8 cellular contexts compared by ENCODE assay signal in the genomic region with DNA sequence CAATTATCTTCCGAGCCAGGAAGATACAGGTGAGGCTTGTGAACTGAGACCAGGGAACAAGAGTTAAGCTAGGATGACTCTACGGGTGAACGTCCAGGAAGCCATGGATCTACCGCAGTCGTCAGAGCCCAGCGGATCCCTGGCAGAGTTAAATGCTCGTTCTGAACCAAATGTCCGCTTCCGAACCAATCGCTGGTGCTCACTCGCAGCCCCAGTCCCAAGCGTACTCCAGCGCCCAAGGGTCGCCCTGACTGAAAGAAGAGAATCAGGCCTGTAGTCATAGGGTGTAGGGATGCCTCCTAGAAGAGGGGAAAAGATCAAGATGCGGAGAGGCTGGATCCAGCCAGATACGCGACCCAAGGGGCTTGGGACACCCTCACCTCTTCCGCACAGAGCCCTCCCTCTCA. TPM values are rescaled to one million over a fixed set of nuclear protein-coding genes. Genes with fewer than 3 reads are reported as not detected.
A peak's percentile ranks its signal among the peaks of the same experiment; 100 is the strongest.
DNase-seq lines count a peak whose midpoint lies in the region; ATAC-seq and TF ChIP-seq lines count a peak whose summit lies in the region.

No MANE protein-coding gene starts in this region.

- H3K9me3 Mint-ChIP-seq in WTC11 = no peaks in the 10 kb centered on the region

- H3K36me3 Mint-ChIP-seq in WTC11 = peaks cover 27% of the 10 kb centered on the region

- H2AFZ ChIP-seq in smooth muscle cell (ENCODE audit: low read depth) = peak overlapping the region; percentile 83

- POLR2A ChIA-PET in WTC11 (lab: Charles Lee) = interaction anchor here (0.7 to 2.2 kb wide), 2 partner anchors 17 to 136 kb away, joined by 3 to 7 read pairs; a partner anchor contains a TSS

- intact Hi-C loops in right cardiac atrium (cut with DNase I) = loop anchor here in 2 of 4 donors (5.0 to 10.0 kb wide), 2 partner anchors 88 to 135 kb away; a partner anchor contains a TSS

- DNase-seq in GM12865 (ENCODE audit: low read depth) (no peak), WTC11 (ENCODE audit: low spot score) (no peak), right cardiac atrium (no peak), smooth muscle cell (lab: John Stamatoyannopoulos, UW; ENCODE audit: unreplicated experiment) (no peak), NCI-H774 (lab: John Stamatoyannopoulos, UW) (no peak), GM19240 (ENCODE audit: insufficient read length, low spot score) (no peak), medulla oblongata (ENCODE audit: extremely low spot score) (no peak)

- H3K27me3 Mint-ChIP-seq in WTC11 (ENCODE audit: low read depth) = no peaks in the 10 kb centered on the region

- H3K36me3 ChIP-seq in smooth muscle cell (ENCODE audit: low read depth) = no peaks in the 10 kb centered on the region

- no peaks in the 10 kb centered on the region for H3K4me1 ChIP-seq in right cardiac atrium (ENCODE audit: control insufficient read depth, insufficient read depth, low read length)
- H3K4me1 ChIP-seq in smooth muscle cell (ENCODE audit: low read depth) = peaks cover 9% of the 10 kb centered on the region

- peak overlapping the region; percentile 75 for H3K9ac ChIP-seq in smooth muscle cell (ENCODE audit: low read depth)

- H3K4me3 ChIP-seq in GM12865 (ENCODE audit: low read depth, low read length) (peak overlapping the region; percentile 77), right cardiac atrium (ENCODE audit: low read length) (peak overlapping the region; percentile 82), smooth muscle cell (peak overlapping the region; percentile 77)

- peak overlapping the region; percentile 100 for H3K4me3 Mint-ChIP-seq in WTC11

- no peaks in the 10 kb centered on the region for H3F3A ChIP-seq in smooth muscle cell (ENCODE audit: low read depth)

- under 1% methylated on average over 18 of the region's 18 CpGs for WGBS in right cardiac atrium
- 2% methylated on average over 18 of the region's 18 CpGs for whole genome bisulfite sequencing in smooth muscle cell (ENCODE audit: low lambda C conversion rate)

- peak; percentile 20 for ATAC-seq in HG02840 (IDR thresholded peaks at IDR 0.05; ENCODE audit: low FRiP score, unreplicated experiment)
- ATAC-seq in WTC11 = peak; percentile 7
- ATAC-seq in right cardiac atrium = no peak

- CTCF ChIA-PET in WTC11 (lab: Charles Lee) = interaction anchor here (0.5 to 1.8 kb wide), 6 partner anchors 11 to 141 kb away, joined by 3 to 6 read pairs (median 4); a partner anchor contains a TSS

- H3K79me2 ChIP-seq in smooth muscle cell (ENCODE audit: low read depth) = peaks cover 45% of the 10 kb centered on the region

- peak overlapping the region; percentile 97 for H3K27ac Mint-ChIP-seq in WTC11

- TF ChIP-seq CTCF in GM12865 (IDR thresholded peaks at IDR 0.05; ENCODE audit: insufficient read depth, low read depth, low read length, missing control alignments) = no peak
- TF ChIP-seq CTCF in WTC11 (IDR thresholded peaks at IDR 0.05) = no peak
- TF ChIP-seq CTCF in smooth muscle cell (IDR thresholded peaks at IDR 0.05; ENCODE audit: borderline replicate concordance, insufficient read depth, poor library complexity, severe bottlenecking) = no peak

- H3K27me3 ChIP-seq in right cardiac atrium (ENCODE audit: control insufficient read depth, insufficient read depth) (no peaks in the 10 kb centered on the region), smooth muscle cell (ENCODE audit: low read depth) (no peaks in the 10 kb centered on the region)

- peaks cover 24% of the 10 kb centered on the region for H3K4me1 Mint-ChIP-seq in WTC11

- H3K27ac ChIP-seq in right cardiac atrium (ENCODE audit: low read length) (peak overlapping the region; percentile 32), smooth muscle cell (ENCODE audit: low read depth) (peak overlapping the region; percentile 46)

- H3K9me3 ChIP-seq in right cardiac atrium (ENCODE audit: control insufficient read depth, low read length) (no peaks in the 10 kb centered on the region), smooth muscle cell (replicated peaks; ENCODE audit: low read depth) (no peaks in the 10 kb centered on the region)

- peak overlapping the region; percentile 83 for H3K4me2 ChIP-seq in smooth muscle cell

- H4K20me1 ChIP-seq in smooth muscle cell (ENCODE audit: low read depth) = peaks cover 17% of the 10 kb centered on the region

TF ChIP-seq in WTC11, 78 proteins besides CTCF, POLR2A, EP300 and RAD21:
- TF ChIP-seq SMAD3 (CRISPR knock-in tag; IDR thresholded peaks at IDR 0.05; ENCODE audit: borderline replicate concordance) (0 out of 2 replicates have a peak, but pooled peaks have one; percentile 46), ETV6 (CRISPR knock-in tag; IDR thresholded peaks at IDR 0.05) (no peak; the same call in 1 of the 2 replicates), TEAD1 (CRISPR knock-in tag; IDR thresholded peaks at IDR 0.05) (no peak), GTF2I (CRISPR knock-in tag; conservative IDR thresholded peaks at IDR 0.05) (0 out of 2 replicates have a peak, but pooled peaks have one; percentile 28), FOXP1 (CRISPR knock-in tag; IDR thresholded peaks at IDR 0.05; ENCODE audit: borderline replicate concordance) (0 out of 2 replicates have a peak, but pooled peaks have one; percentile 39)
- TF ChIP-seq, protein P1, sequence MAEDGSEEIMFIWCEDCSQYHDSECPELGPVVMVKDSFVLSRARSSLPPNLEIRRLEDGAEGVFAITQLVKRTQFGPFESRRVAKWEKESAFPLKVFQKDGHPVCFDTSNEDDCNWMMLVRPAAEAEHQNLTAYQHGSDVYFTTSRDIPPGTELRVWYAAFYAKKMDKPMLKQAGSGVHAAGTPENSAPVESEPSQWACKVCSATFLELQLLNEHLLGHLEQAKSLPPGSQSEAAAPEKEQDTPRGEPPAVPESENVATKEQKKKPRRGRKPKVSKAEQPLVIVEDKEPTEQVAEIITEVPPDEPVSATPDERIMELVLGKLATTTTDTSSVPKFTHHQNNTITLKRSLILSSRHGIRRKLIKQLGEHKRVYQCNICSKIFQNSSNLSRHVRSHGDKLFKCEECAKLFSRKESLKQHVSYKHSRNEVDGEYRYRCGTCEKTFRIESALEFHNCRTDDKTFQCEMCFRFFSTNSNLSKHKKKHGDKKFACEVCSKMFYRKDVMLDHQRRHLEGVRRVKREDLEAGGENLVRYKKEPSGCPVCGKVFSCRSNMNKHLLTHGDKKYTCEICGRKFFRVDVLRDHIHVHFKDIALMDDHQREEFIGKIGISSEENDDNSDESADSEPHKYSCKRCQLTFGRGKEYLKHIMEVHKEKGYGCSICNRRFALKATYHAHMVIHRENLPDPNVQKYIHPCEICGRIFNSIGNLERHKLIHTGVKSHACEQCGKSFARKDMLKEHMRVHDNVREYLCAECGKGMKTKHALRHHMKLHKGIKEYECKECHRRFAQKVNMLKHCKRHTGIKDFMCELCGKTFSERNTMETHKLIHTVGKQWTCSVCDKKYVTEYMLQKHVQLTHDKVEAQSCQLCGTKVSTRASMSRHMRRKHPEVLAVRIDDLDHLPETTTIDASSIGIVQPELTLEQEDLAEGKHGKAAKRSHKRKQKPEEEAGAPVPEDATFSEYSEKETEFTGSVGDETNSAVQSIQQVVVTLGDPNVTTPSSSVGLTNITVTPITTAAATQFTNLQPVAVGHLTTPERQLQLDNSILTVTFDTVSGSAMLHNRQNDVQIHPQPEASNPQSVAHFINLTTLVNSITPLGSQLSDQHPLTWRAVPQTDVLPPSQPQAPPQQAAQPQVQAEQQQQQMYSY (CRISPR knock-in tag; IDR thresholded peaks at IDR 0.05) = peak; percentile 33; the same call in 1 of the 2 replicates

RNA-seq across cellular contexts. Expression of a gene that starts 0.3 kb away (rescaled TPM):
- total RNA-seq in WTC11 (2021) (17.0 to 18.5 TPM (median 17.9 TPM) in 3 replicates), right cardiac atrium (10 to 100 TPM; 10.6 to 14.7 (median 11.9) TPM), smooth muscle cell (32.6 and 55.5 TPM in 2 replicates)
- polyA plus RNA-seq in right cardiac atrium (8.5 TPM), smooth muscle cell (12.3 and 19.7 TPM in 2 replicates)

RNA-seq across cellular contexts. Expression of a gene that starts 0.8 kb away (rescaled TPM):
- total RNA-seq in WTC11 (2021) (137 to 186 TPM (median 160 TPM) in 3 replicates), right cardiac atrium (100 to 1,000 TPM; 115 to 211 (median 175) TPM), smooth muscle cell (57.6 and 88.5 TPM in 2 replicates)
- polyA plus RNA-seq in right cardiac atrium (188 TPM), smooth muscle cell (92.8 and 94.6 TPM in 2 replicates)

RNA-seq across cellular contexts. Expression of a gene that starts 33.8 kb away (rescaled TPM):
- 0.11 to 0.44 TPM (median 0.20 TPM) in 3 replicates for total RNA-seq in WTC11 (2021)
- total RNA-seq in right cardiac atrium = under 1 TPM in 2 of 4 donors, not detected in 2; 0.24 to 0.31 TPM
- 0.09 TPM for polyA plus RNA-seq in right cardiac atrium
- total RNA-seq in smooth muscle cell = 0.36 and 0.49 TPM in 2 replicates
- 0.14 and 0.33 TPM in 2 replicates for polyA plus RNA-seq in smooth muscle cell

RNA-seq across cellular contexts. Expression of a gene that starts 41.5 kb away (rescaled TPM):
- total RNA-seq in WTC11 (2021) = 0.80 to 1.4 TPM (median 1.3 TPM) in 3 replicates
- total RNA-seq in right cardiac atrium = not detected
- not detected for polyA plus RNA-seq in right cardiac atrium
- total RNA-seq in smooth muscle cell = 2.1 and 2.7 TPM in 2 replicates
- polyA plus RNA-seq in smooth muscle cell = 0.57 and 0.78 TPM in 2 replicates

Comparison
In these comparisons a context has a peak if more than half of its experiments do, and no peak if none do; other contexts are left out.
1. ATAC-seq: peak in HG02840 (single experiment) and WTC11 (single experiment); none in right cardiac atrium (0 of 2).
2. Peak in every context shown above with its lines, with median percentiles within 50 percentile points of each other: H3K4me3 ChIP-seq.